ENCODE assay signal across 8 cellular contexts in the genomic region with DNA sequence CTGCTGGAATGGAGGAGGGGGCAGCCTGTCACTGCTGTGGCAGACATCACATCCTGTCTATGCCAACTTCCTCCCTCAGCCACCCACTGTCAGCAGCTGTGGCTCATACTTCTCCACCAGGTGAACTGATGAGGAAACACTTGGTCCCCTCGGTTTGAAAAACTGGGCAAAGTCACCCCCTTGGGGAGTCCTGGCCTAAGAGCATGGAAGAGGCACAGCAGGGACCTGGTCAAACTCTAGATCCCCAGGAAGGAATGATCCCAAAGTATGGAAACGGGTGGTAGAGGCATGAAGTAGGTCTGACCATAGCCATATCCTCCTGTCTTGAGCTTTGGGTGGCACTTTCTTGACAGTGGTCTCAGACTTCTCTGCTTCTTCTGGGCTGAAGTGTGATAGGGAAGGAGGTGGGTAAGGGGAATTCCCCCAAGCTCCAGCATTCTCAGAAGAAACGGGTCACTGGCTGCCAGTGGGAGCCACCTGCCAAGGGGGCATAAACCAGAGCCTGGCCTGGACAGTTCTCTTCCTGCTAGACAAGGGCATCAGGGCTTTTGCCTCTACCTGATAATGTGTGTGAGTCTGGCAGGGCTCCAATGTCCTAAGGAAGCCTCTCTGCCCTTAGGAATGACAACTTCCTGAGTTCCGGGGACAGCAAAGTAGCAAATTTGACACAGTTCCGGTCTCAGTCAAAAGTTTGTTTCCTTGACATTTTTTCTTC. TPM values are rescaled to one million over a fixed set of nuclear protein-coding genes. Genes with fewer than 3 reads are reported as not detected.
DNase-seq lines count a peak whose midpoint lies in the region; ATAC-seq and TF ChIP-seq lines count a peak whose summit lies in the region.

No MANE protein-coding gene starts in this region.

- H3K4me1 Mint-ChIP-seq in IgD-negative memory B cell, result peaks cover 73 to 83% (median 73%) of the 10 kb centered on the region in 3 donors

- DNase-seq in activated CD8-positive, alpha-beta memory T cell treated with anti-CD3 and anti-CD28 coated beads for 1 hour (ENCODE audit: extremely low read depth in 1 of 2, low read depth in 1 of 2), result peak; percentile 33 to 39
- DNase-seq in glomerular visceral epithelial cell (ENCODE audit: extremely low spot score) (peak; percentile 33), iPS-NIHi7 (ENCODE audit: extremely low spot score) (no peak), H7 (no peak)
- DNase-seq in stimulated activated CD8-positive, alpha-beta memory T cell treated with anti-CD3 and anti-CD28 coated beads, Interleukin-2, amount 100 ng/mL, for 1 hour (ENCODE audit: low read depth in 2 of 2), result peak; percentile 35 to 39

- H3K27me3 Mint-ChIP-seq in IgD-negative memory B cell, result no peaks in the 10 kb centered on the region

- H3K27me3 ChIP-seq in H7 (ENCODE audit: control insufficient read depth, insufficient read depth, low read length), result no peaks in the 10 kb centered on the region

- no peak overlapping the region for H3K4me3 ChIP-seq in H7 (ENCODE audit: insufficient read depth, low read depth, low read length)

- H3K36me3 Mint-ChIP-seq in IgD-negative memory B cell, result peaks cover 3% of the 10 kb centered on the region

- H3K4me3 Mint-ChIP-seq in IgD-negative memory B cell, result peak overlapping the region; percentile 17 to 81 (median 62)

- H3K27ac Mint-ChIP-seq in IgD-negative memory B cell, result peak overlapping the region; percentile 62 to 96 (median 94)

- no peak for ATAC-seq in GM18861 (IDR thresholded peaks at IDR 0.05; ENCODE audit: unreplicated experiment)
- ATAC-seq in SK-N-SH treated with all-trans-retinoic acid at 6 μM for 48 hours, result no peak

- peaks cover 1% of the 10 kb centered on the region; the same call in 1 of the 2 replicates for H3K36me3 ChIP-seq in H7 (replicated peaks; ENCODE audit: control insufficient read depth, insufficient read depth, low read length)

- no peaks in the 10 kb centered on the region for H3K9me3 Mint-ChIP-seq in IgD-negative memory B cell

TF ChIP-seq in SK-N-SH treated with all-trans-retinoic acid at 6 μM for 48 hours, 23 proteins besides CTCF, POLR2A, EP300 and RAD21:
- TF ChIP-seq ZFP3 (CRISPR knock-in tag; IDR thresholded peaks at IDR 0.05) (no peak), ISL1 (CRISPR knock-in tag; IDR thresholded peaks at IDR 0.05) (no peak), TCF4 (CRISPR knock-in tag; IDR thresholded peaks at IDR 0.05; ENCODE audit: borderline replicate concordance) (no peak), PPARA (CRISPR knock-in tag; IDR thresholded peaks at IDR 0.05; ENCODE audit: borderline replicate concordance) (no peak), ZFP30 (CRISPR knock-in tag; IDR thresholded peaks at IDR 0.05) (no peak), CSDC2 (CRISPR knock-in tag; IDR thresholded peaks at IDR 0.05) (no peak), BACH2 (CRISPR knock-in tag; IDR thresholded peaks at IDR 0.05; ENCODE audit: borderline replicate concordance) (no peak), POU6F1 (CRISPR knock-in tag; IDR thresholded peaks at IDR 0.05; ENCODE audit: borderline replicate concordance, low read depth) (no peak), RARB (CRISPR knock-in tag; IDR thresholded peaks at IDR 0.05) (no peak)
- TF ChIP-seq, protein P1, sequence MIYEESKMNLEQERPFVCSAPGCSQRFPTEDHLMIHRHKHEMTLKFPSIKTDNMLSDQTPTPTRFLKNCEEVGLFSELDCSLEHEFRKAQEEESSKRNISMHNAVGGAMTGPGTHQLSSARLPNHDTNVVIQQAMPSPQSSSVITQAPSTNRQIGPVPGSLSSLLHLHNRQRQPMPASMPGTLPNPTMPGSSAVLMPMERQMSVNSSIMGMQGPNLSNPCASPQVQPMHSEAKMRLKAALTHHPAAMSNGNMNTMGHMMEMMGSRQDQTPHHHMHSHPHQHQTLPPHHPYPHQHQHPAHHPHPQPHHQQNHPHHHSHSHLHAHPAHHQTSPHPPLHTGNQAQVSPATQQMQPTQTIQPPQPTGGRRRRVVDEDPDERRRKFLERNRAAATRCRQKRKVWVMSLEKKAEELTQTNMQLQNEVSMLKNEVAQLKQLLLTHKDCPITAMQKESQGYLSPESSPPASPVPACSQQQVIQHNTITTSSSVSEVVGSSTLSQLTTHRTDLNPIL (CRISPR knock-in tag; IDR thresholded peaks at IDR 0.05; ENCODE audit: low read depth), result no peak

RNA-seq across cellular contexts. Expression of gene FMNL3, which starts 36.0 kb away (rescaled TPM):
- 5.6 TPM for polyA plus RNA-seq in IgD-negative memory B cell
- 16.0 and 19.4 TPM in 2 replicates for total RNA-seq in H7 (2014; rRNA removed; shearing (Covaris generic))

RNA-seq across cellular contexts. Expression of gene PRPF40B, which starts 47.8 kb away (rescaled TPM):
- polyA plus RNA-seq in IgD-negative memory B cell, result 5.7 TPM
- total RNA-seq in H7 (2014; rRNA removed; shearing (Covaris generic)), result 22.9 and 28.9 TPM in 2 replicates

Comparison
In these comparisons a context has a peak if more than half of its experiments do, and no peak if none do; other contexts are left out.
1. DNase-seq: peak in activated CD8-positive, alpha-beta memory T cell treated with anti-CD3 and anti-CD28 coated beads for 1 hour (2 of 2), glomerular visceral epithelial cell (single experiment) and stimulated activated CD8-positive, alpha-beta memory T cell treated with anti-CD3 and anti-CD28 coated beads, Interleukin-2, amount 100 ng/mL, for 1 hour (2 of 2); none in iPS-NIHi7 (single experiment) and H7 (single experiment).